Comparison of ENCODE assay signal across 38 cellular contexts in genomic region chr11:19635332-19635731, GRCh38.
"Had no signal": no experiment of that assay in that cellular context is flagged by ENCODE, and none has a peak within 500 bp of the region (broad histone marks: within the 10 kb centered on the region; RNA-seq: fewer than 3 reads in every experiment).

No MANE protein-coding gene starts in this region.

- H3K4me3 Mint-ChIP-seq: activated CD4-positive, alpha-beta memory T cell treated with anti-CD3 and anti-CD28 coated beads, Interleukin-2, amount 10 ng/mL, durations not matched to agents 7 days and 5 days; activated CD4-positive, alpha-beta T cell treated with anti-CD3 and anti-CD28 coated beads for 36 hours; activated CD4-positive, alpha-beta T cell treated with anti-CD3 and anti-CD28 coated beads, Interleukin-2, amount 10 ng/mL, durations not matched to agents 7 days and 5 days; activated CD8-positive, alpha-beta memory T cell treated with anti-CD3 and anti-CD28 coated beads, Interleukin-2, amount 10 ng/mL, durations not matched to agents 7 days and 5 days; activated CD8-positive, alpha-beta T cell treated with anti-CD3 and anti-CD28 coated beads, Interleukin-2, amount 10 ng/mL, durations not matched to agents 7 days and 5 days; activated naive CD4-positive, alpha-beta T cell treated with anti-CD3 and anti-CD28 coated beads, Interleukin-2, amount 10 ng/mL, durations not matched to agents 7 days and 5 days; activated naive CD4-positive, alpha-beta T cell treated with anti-CD3 and anti-CD28 coated beads, Interleukin-2, amount 50 U/mL, for 24 hours; activated naive CD8-positive, alpha-beta T cell; activated naive CD8-positive, alpha-beta T cell treated with anti-CD3 and anti-CD28 coated beads, Interleukin-2, amount 10 ng/mL, durations not matched to agents 7 days and 5 days; activated naive CD8-positive, alpha-beta T cell treated with anti-CD3 and anti-CD28 coated beads, Interleukin-2, amount 50 U/mL, for 24 hours; activated T-cell treated with anti-CD3 and anti-CD28 coated beads, Interleukin-2, amount 50 U/mL, for 24 hours; T-helper 1 cell treated with Interleukin-12 subunit alpha and Interleukin-12 subunit beta and Interleukin-4 antibody, amounts not matched to agents 30 μg/mL and 1 μg/mL, for 36 hours; T-helper 2 cell treated with Interferon-gamma antibody and Interleukin-4, amounts not matched to agents 5 μg/mL and 100 μg/mL, for 36 hours; WTC11 had no signal

- DNase-seq: activated CD4-positive, alpha-beta memory T cell treated with anti-CD3 and anti-CD28 coated beads, Interleukin-2, amount 10 ng/mL, durations not matched to agents 7 days and 5 days; activated CD4-positive, alpha-beta T cell treated with anti-CD3 and anti-CD28 coated beads for 1 hour; activated CD4-positive, alpha-beta T cell treated with anti-CD3 and anti-CD28 coated beads for 36 hours; activated CD4-positive, alpha-beta T cell treated with anti-CD3 and anti-CD28 coated beads for 48 hours; activated CD4-positive, alpha-beta T cell treated with anti-CD3 and anti-CD28 coated beads, Interleukin-2, amount 10 ng/mL, durations not matched to agents 7 days and 5 days; activated CD4-positive, alpha-beta T cell treated with anti-CD3 and anti-CD28 coated beads, Interleukin-2, amount 50 U/mL, for 48 hours; activated CD4-positive, CD25-positive, alpha-beta regulatory T cell; activated CD8-positive, alpha-beta memory T cell treated with anti-CD3 and anti-CD28 coated beads for 24 hours; activated CD8-positive, alpha-beta memory T cell treated with anti-CD3 and anti-CD28 coated beads, Interleukin-2, amount 10 ng/mL, durations not matched to agents 7 days and 5 days; activated CD8-positive, alpha-beta memory T cell treated with anti-CD3 and anti-CD28 coated beads, Interleukin-2, amount 50 U/mL, for 48 hours; activated CD8-positive, alpha-beta T cell treated with anti-CD3 and anti-CD28 coated beads, Interleukin-2, amount 10 ng/mL, durations not matched to agents 7 days and 5 days; activated effector memory CD4-positive, alpha-beta T cell treated with Interleukin-2 at 50 U/mL for 16 hours; activated gamma-delta T cell; activated naive CD4-positive, alpha-beta T cell treated with anti-CD3 and anti-CD28 coated beads, Interleukin-2, amount 10 ng/mL, durations not matched to agents 7 days and 5 days; activated naive CD4-positive, alpha-beta T cell treated with Interleukin-2 at 50 U/mL for 16 hours; activated naive CD8-positive, alpha-beta T cell treated with anti-CD3 and anti-CD28 coated beads, Interleukin-2, amount 10 ng/mL, durations not matched to agents 7 days and 5 days; activated naive CD8-positive, alpha-beta T cell treated with anti-CD3 and anti-CD28 coated beads, Interleukin-2, amount 50 U/mL, for 24 hours; activated T-cell treated with anti-CD3 and anti-CD28 coated beads, Interleukin-2, amount 50 U/mL, for 24 hours; activated T-cell treated with anti-CD3 and anti-CD28 coated beads, Interleukin-2, amount 50 U/mL, for 48 hours; amygdala; anterior cingulate cortex; body of pancreas; brain microvascular endothelial cell; central memory CD4-positive, alpha-beta T cell; T-helper 1 cell; T-helper 2 cell; T-helper 9 cell; WERI-Rb-1 had no signal

- H3K4me1 Mint-ChIP-seq: activated CD4-positive, alpha-beta memory T cell treated with anti-CD3 and anti-CD28 coated beads, Interleukin-2, amount 10 ng/mL, durations not matched to agents 7 days and 5 days; activated CD4-positive, alpha-beta T cell treated with anti-CD3 and anti-CD28 coated beads for 36 hours; activated CD4-positive, alpha-beta T cell treated with anti-CD3 and anti-CD28 coated beads, Interleukin-2, amount 10 ng/mL, durations not matched to agents 7 days and 5 days; activated CD8-positive, alpha-beta memory T cell treated with anti-CD3 and anti-CD28 coated beads, Interleukin-2, amount 10 ng/mL, durations not matched to agents 7 days and 5 days; activated naive CD4-positive, alpha-beta T cell treated with anti-CD3 and anti-CD28 coated beads, Interleukin-2, amount 10 ng/mL, durations not matched to agents 7 days and 5 days; activated naive CD4-positive, alpha-beta T cell treated with anti-CD3 and anti-CD28 coated beads, Interleukin-2, amount 50 U/mL, for 24 hours; activated naive CD8-positive, alpha-beta T cell treated with anti-CD3 and anti-CD28 coated beads, Interleukin-2, amount 10 ng/mL, durations not matched to agents 7 days and 5 days; activated naive CD8-positive, alpha-beta T cell treated with anti-CD3 and anti-CD28 coated beads, Interleukin-2, amount 50 U/mL, for 24 hours; WTC11 had no signal

- H3K27me3 Mint-ChIP-seq: activated CD4-positive, alpha-beta memory T cell treated with anti-CD3 and anti-CD28 coated beads, Interleukin-2, amount 10 ng/mL, durations not matched to agents 7 days and 5 days; activated CD4-positive, alpha-beta T cell treated with anti-CD3 and anti-CD28 coated beads for 36 hours; activated CD8-positive, alpha-beta memory T cell treated with anti-CD3 and anti-CD28 coated beads, Interleukin-2, amount 10 ng/mL, durations not matched to agents 7 days and 5 days; activated naive CD8-positive, alpha-beta T cell; activated naive CD8-positive, alpha-beta T cell treated with anti-CD3 and anti-CD28 coated beads, Interleukin-2, amount 10 ng/mL, durations not matched to agents 7 days and 5 days had no signal

- H3K9me3 ChIP-seq: ascending aorta, body of pancreas had no signal

- H3K4me3 ChIP-seq: ascending aorta, body of pancreas, breast epithelium had no signal

- H3K9me3 Mint-ChIP-seq: activated CD4-positive, alpha-beta T cell treated with anti-CD3 and anti-CD28 coated beads, Interleukin-2, amount 10 ng/mL, durations not matched to agents 7 days and 5 days; activated naive CD4-positive, alpha-beta T cell treated with anti-CD3 and anti-CD28 coated beads, Interleukin-2, amount 10 ng/mL, durations not matched to agents 7 days and 5 days; activated naive CD4-positive, alpha-beta T cell treated with anti-CD3 and anti-CD28 coated beads, Interleukin-2, amount 50 U/mL, for 24 hours; activated T-helper 2 cell treated with anti-CD3 and anti-CD28 coated beads, Interferon-gamma antibody, Interleukin-2, Interleukin-4, amounts not matched to agents 10 μg/mL and 5 μg/mL and 100 μg/mL, durations not matched to agents 14 hours and 24 hours and 36 hours; T-helper 1 cell treated with Interleukin-12 subunit alpha and Interleukin-12 subunit beta and Interleukin-4 antibody, amounts not matched to agents 30 μg/mL and 1 μg/mL, for 36 hours had no signal

- H3K36me3 ChIP-seq: ascending aorta, brain microvascular endothelial cell, breast epithelium, WERI-Rb-1 had no signal

- H3K27ac Mint-ChIP-seq: activated CD4-positive, alpha-beta memory T cell treated with anti-CD3 and anti-CD28 coated beads, Interleukin-2, amount 10 ng/mL, durations not matched to agents 7 days and 5 days; activated CD4-positive, alpha-beta T cell treated with anti-CD3 and anti-CD28 coated beads for 36 hours; activated CD4-positive, alpha-beta T cell treated with anti-CD3 and anti-CD28 coated beads, Interleukin-2, amount 10 ng/mL, durations not matched to agents 7 days and 5 days; activated CD8-positive, alpha-beta memory T cell treated with anti-CD3 and anti-CD28 coated beads, Interleukin-2, amount 10 ng/mL, durations not matched to agents 7 days and 5 days; activated CD8-positive, alpha-beta T cell treated with anti-CD3 and anti-CD28 coated beads, Interleukin-2, amount 10 ng/mL, durations not matched to agents 7 days and 5 days; activated naive CD4-positive, alpha-beta T cell treated with anti-CD3 and anti-CD28 coated beads, Interleukin-2, amount 10 ng/mL, durations not matched to agents 7 days and 5 days; activated naive CD4-positive, alpha-beta T cell treated with anti-CD3 and anti-CD28 coated beads, Interleukin-2, amount 50 U/mL, for 24 hours; activated naive CD8-positive, alpha-beta T cell; activated naive CD8-positive, alpha-beta T cell treated with anti-CD3 and anti-CD28 coated beads, Interleukin-2, amount 10 ng/mL, durations not matched to agents 7 days and 5 days; activated naive CD8-positive, alpha-beta T cell treated with anti-CD3 and anti-CD28 coated beads, Interleukin-2, amount 50 U/mL, for 24 hours; activated T-cell treated with anti-CD3 and anti-CD28 coated beads, Interleukin-2, amount 50 U/mL, for 24 hours; activated T-helper 2 cell treated with anti-CD3 and anti-CD28 coated beads, Interferon-gamma antibody, Interleukin-2, Interleukin-4, amounts not matched to agents 10 μg/mL and 5 μg/mL and 100 μg/mL, durations not matched to agents 14 hours and 24 hours and 36 hours; T-helper 1 cell treated with Interleukin-12 subunit alpha and Interleukin-12 subunit beta and Interleukin-4 antibody, amounts not matched to agents 30 μg/mL and 1 μg/mL, for 36 hours; T-helper 2 cell treated with Interferon-gamma antibody and Interleukin-4, amounts not matched to agents 5 μg/mL and 100 μg/mL, for 36 hours; WTC11 had no signal

- H3K27ac ChIP-seq: body of pancreas, brain microvascular endothelial cell, WERI-Rb-1 had no signal

- H3K27me3 ChIP-seq: ascending aorta, body of pancreas, brain microvascular endothelial cell, breast epithelium had no signal

- ATAC-seq: activated CD4-positive, alpha-beta T cell treated with anti-CD3 and anti-CD28 coated beads for 36 hours; activated CD4-positive, CD25-positive, alpha-beta regulatory T cell treated with anti-CD3 and anti-CD28 coated beads, Interleukin-2, amount 50 U/mL, for 24 hours; activated CD8-positive, alpha-beta memory T cell treated with anti-CD3 and anti-CD28 coated beads, Interleukin-2, amount 10 ng/mL, durations not matched to agents 7 days and 5 days; activated CD8-positive, alpha-beta T cell treated with anti-CD3 and anti-CD28 coated beads, Interleukin-2, amount 10 ng/mL, durations not matched to agents 7 days and 5 days; activated naive CD8-positive, alpha-beta T cell treated with anti-CD3 and anti-CD28 coated beads, Interleukin-2, amount 50 U/mL, for 24 hours; body of pancreas; WTC11 had no signal

- FAIRE-seq: TTC549 had no signal

- H3K36me3 Mint-ChIP-seq: activated CD8-positive, alpha-beta memory T cell treated with anti-CD3 and anti-CD28 coated beads, Interleukin-2, amount 10 ng/mL, durations not matched to agents 7 days and 5 days; activated naive CD4-positive, alpha-beta T cell treated with anti-CD3 and anti-CD28 coated beads, Interleukin-2, amount 10 ng/mL, durations not matched to agents 7 days and 5 days; activated naive CD4-positive, alpha-beta T cell treated with anti-CD3 and anti-CD28 coated beads, Interleukin-2, amount 50 U/mL, for 24 hours; activated naive CD8-positive, alpha-beta T cell; activated naive CD8-positive, alpha-beta T cell treated with anti-CD3 and anti-CD28 coated beads, Interleukin-2, amount 10 ng/mL, durations not matched to agents 7 days and 5 days; WTC11 had no signal

- H3K4me1 ChIP-seq: body of pancreas had no signal
